ENCODE assay signal across 34 cellular contexts in genomic region chr16:54479546-54479945, GRCh38.
"Had no signal": no experiment of that assay in that cellular context is flagged by ENCODE, and none has a peak within 500 bp of the region (broad histone marks: within the 10 kb centered on the region; RNA-seq: fewer than 3 reads in every experiment).

No MANE protein-coding gene starts in this region.

- H3K27me3 ChIP-seq: MG63 had no signal

- H3K36me3 ChIP-seq: MG63 had no signal

- H3K9me3 ChIP-seq: MG63 had no signal

- DNase-seq: Karpas-422, Kasumi-1, MG63, MM.1S, MV-4-11, NCI-H1048, NCI-H1092, NCI-H1092 treated with DMSO at 0.1 percent for 48 hours, NCI-H1105, NCI-H1105 treated with DMSO at 0.1 percent for 48 hours, NCI-H1417, NCI-H1417 treated with DMSO at 0.1 percent for 48 hours, NCI-H1436, NCI-H1436 treated with DMSO at 0.1 percent for 48 hours, NCI-H146, NCI-H1694, NCI-H1694 treated with DMSO at 0.1 percent for 48 hours, NCI-H187, NCI-H187 treated with DMSO at 0.1 percent for 48 hours, NCI-H1930, NCI-H2029, NCI-H2029 treated with DMSO at 0.1 percent for 48 hours, NCI-H2081, NCI-H2081 treated with DMSO at 0.1 percent for 48 hours, NCI-H2107, NCI-H2171, NCI-H2171 treated with DMSO at 0.1 percent for 48 hours, NCI-H2227 treated with DMSO at 0.1 percent for 48 hours, NCI-H226, NCI-H345, NCI-H446, NCI-H446 treated with DMSO at 0.1 percent for 48 hours, NCI-H510A, NCI-H510A treated with DMSO at 0.1 percent for 48 hours had no signal

- H3K4me3 ChIP-seq: MG63 had no signal
